20 cellular contexts compared by ENCODE assay signal in genomic region chr3:29195055-29195454, GRCh38.
DNase-seq lines count a peak whose midpoint lies in the region; TF ChIP-seq lines count a peak whose summit lies in the region.
"Had no signal": no experiment of that assay in that cellular context is flagged by ENCODE, and none has a peak within 500 bp of the region (broad histone marks: within the 10 kb centered on the region; RNA-seq: fewer than 3 reads in every experiment).

No MANE protein-coding gene starts in this region.

- intact Hi-C loops in mammary epithelial cell (cut with micrococcal nuclease), result no loop called here
- intact Hi-C loops in testis (cut with DNase I; ENCODE audit: low total_unique reads), result no loop called here
- intact Hi-C loops in activated T-helper 1 cell treated with anti-CD3 and anti-CD28 coated beads, Interleukin-12 subunit alpha, Interleukin-12 subunit beta, Interleukin-2, Interleukin-4 antibody, amounts not matched to agents 30 ng/mL and 10 ng/mL and 1 ng/mL, durations not matched to agents 14 hours and 24 hours and 36 hours (cut with micrococcal nuclease), result no loop called here

- peak overlapping the region; percentile 4 for H3K4me2 ChIP-seq in mammary epithelial cell (ENCODE audit: insufficient read depth, low read depth, low read length)
- H3K4me2 ChIP-seq: BLaER1 had no signal

- no peak overlapping the region for H2AFZ ChIP-seq in mammary epithelial cell (ENCODE audit: low read depth, low read length)

- H4K20me1 ChIP-seq in mammary epithelial cell (ENCODE audit: insufficient read depth, low read length), result no peaks in the 10 kb centered on the region
- H4K20me1 ChIP-seq: BLaER1 had no signal

- dilution Hi-C loops in mammary epithelial cell (cut with HindIII; ENCODE audit: low sequenced_read_pairs), result no loop called here

- TF ChIP-seq CTCF in mammary epithelial cell (conservative IDR thresholded peaks at IDR 0.05 in 1 of 2, IDR thresholded peaks at IDR 0.05 in 1 of 2; ENCODE audit: extremely low read depth in 1 of 2, insufficient read depth in 1 of 2, low read depth in 1 of 2, low read length in 2 of 2), result no peak
- TF ChIP-seq CTCF in coronary artery (IDR thresholded peaks at IDR 0.05), result no peak
- no peak for TF ChIP-seq CTCF in testis (IDR thresholded peaks at IDR 0.05)
- TF ChIP-seq CTCF in brain microvascular endothelial cell (IDR thresholded peaks at IDR 0.05; ENCODE audit: low read depth, low read length, missing control alignments), result no peak

- H3K27ac ChIP-seq in mammary epithelial cell (ENCODE audit: insufficient read depth, low read depth, low read length) (no peak overlapping the region), coronary artery (no peak overlapping the region), testis (no peak overlapping the region), brain microvascular endothelial cell (no peak overlapping the region)
- H3K27ac ChIP-seq: BLaER1, HL-60 had no signal

- H3K27me3 Mint-ChIP-seq in activated T-helper 1 cell treated with anti-CD3 and anti-CD28 coated beads, Interleukin-12 subunit alpha, Interleukin-12 subunit beta, Interleukin-2, Interleukin-4 antibody, amounts not matched to agents 30 ng/mL and 10 ng/mL and 1 ng/mL, durations not matched to agents 14 hours and 24 hours and 36 hours (ENCODE audit: insufficient read depth), result no peaks in the 10 kb centered on the region
- H3K27me3 Mint-ChIP-seq: CD8-positive, alpha-beta memory T cell had no signal

- H3K79me2 ChIP-seq in mammary epithelial cell (ENCODE audit: insufficient read depth, low read length), result no peaks in the 10 kb centered on the region

- in situ Hi-C loops in mammary epithelial cell (cut with MboI; ENCODE audit: low sequenced_read_pairs in 2 of 2), result no loop called here
- in situ Hi-C loops in brain microvascular endothelial cell (cut with HindIII; ENCODE audit: low pct_ligation_motif_present, low sequenced_read_pairs), result no loop called here

- H3K4me3 ChIP-seq in MG63 (no peak overlapping the region), mammary epithelial cell (replicated peaks in 1 of 3; ENCODE audit: insufficient read depth in 1 of 3, low read depth in 2 of 3, low read length in 3 of 3) (no peak overlapping the region), coronary artery (no peak overlapping the region), testis (no peak overlapping the region), brain microvascular endothelial cell (ENCODE audit: low read depth, low read length) (no peak overlapping the region)
- H3K4me3 ChIP-seq: BLaER1 had no signal

- no TSS peak for BruUV-seq in mammary epithelial cell (replicated peaks; lab: Mats Ljungman, UMichigan)

- peaks cover 10% of the 10 kb centered on the region for H3K4me1 ChIP-seq in mammary epithelial cell (ENCODE audit: insufficient read depth, low read length)
- H3K4me1 ChIP-seq in testis, result no peaks in the 10 kb centered on the region
- H3K4me1 ChIP-seq: BLaER1 had no signal

- peaks cover 2% of the 10 kb centered on the region for H3K36me3 Mint-ChIP-seq in activated T-helper 1 cell treated with anti-CD3 and anti-CD28 coated beads, Interleukin-12 subunit alpha, Interleukin-12 subunit beta, Interleukin-2, Interleukin-4 antibody, amounts not matched to agents 30 ng/mL and 10 ng/mL and 1 ng/mL, durations not matched to agents 14 hours and 24 hours and 36 hours (ENCODE audit: low read depth)

- H3K27me3 ChIP-seq in MG63 (no peaks in the 10 kb centered on the region), mammary epithelial cell (ENCODE audit: insufficient read depth, low read length) (no peaks in the 10 kb centered on the region), testis (no peaks in the 10 kb centered on the region), brain microvascular endothelial cell (replicated peaks) (no peaks in the 10 kb centered on the region)
- H3K27me3 ChIP-seq: BLaER1 had no signal

- H3K9me3 ChIP-seq in MG63 (peaks cover 7% of the 10 kb centered on the region), mammary epithelial cell (replicated peaks; ENCODE audit: insufficient read depth, low read length) (no peaks in the 10 kb centered on the region), testis (no peaks in the 10 kb centered on the region)

- 0% methylated on average over 3 of the region's 3 CpGs for WGBS in mammary epithelial cell (ENCODE audit: low coverage, missing lambda C conversion rate)
- WGBS in testis, 2 donors, result 46 to 67% methylated on average over 3 of the region's 3 CpGs

- no peaks in the 10 kb centered on the region for H3K4me1 Mint-ChIP-seq in activated T-helper 1 cell treated with anti-CD3 and anti-CD28 coated beads, Interleukin-12 subunit alpha, Interleukin-12 subunit beta, Interleukin-2, Interleukin-4 antibody, amounts not matched to agents 30 ng/mL and 10 ng/mL and 1 ng/mL, durations not matched to agents 14 hours and 24 hours and 36 hours (ENCODE audit: low read depth)
- H3K4me1 Mint-ChIP-seq: CD8-positive, alpha-beta memory T cell had no signal

- no peak for TF ChIP-seq POLR2A in testis (IDR thresholded peaks at IDR 0.05)

- DNase-seq in ELR (ENCODE audit: low read depth) (peak; percentile 68), MG63 (peak; percentile 72), mammary epithelial cell (peak; percentile 91), iris pigment epithelial cell (ENCODE audit: low read depth) (peak; percentile 86), coronary artery (ENCODE audit: low spot score) (no peak), testis (no peak), brain microvascular endothelial cell (no peak)
- DNase-seq in activated T-helper 1 cell treated with anti-CD3 and anti-CD28 coated beads, Interleukin-12 subunit alpha, Interleukin-12 subunit beta, Interleukin-2, Interleukin-4 antibody, amounts not matched to agents 30 ng/mL and 10 ng/mL and 1 ng/mL, durations not matched to agents 14 hours and 24 hours and 36 hours (ENCODE audit: low spot score), result no peak
- DNase-seq: CD8-positive, alpha-beta memory T cell; DMS79 treated with DMSO at 0.1 percent for 48 hours; GDM1; GOT3; KBM-7; NCI-H1092; NCI-H146; NCI-H2081; NCI-H510A treated with DMSO at 0.1 percent for 48 hours; SHP77 treated with DMSO at 0.1 percent for 48 hours had no signal

- no peak overlapping the region for H3K27ac Mint-ChIP-seq in activated T-helper 1 cell treated with anti-CD3 and anti-CD28 coated beads, Interleukin-12 subunit alpha, Interleukin-12 subunit beta, Interleukin-2, Interleukin-4 antibody, amounts not matched to agents 30 ng/mL and 10 ng/mL and 1 ng/mL, durations not matched to agents 14 hours and 24 hours and 36 hours
- H3K27ac Mint-ChIP-seq: CD8-positive, alpha-beta memory T cell had no signal

- CTCF ChIA-PET in mammary epithelial cell (lab: Charles Lee; ENCODE audit: low non-redundant PET), result no interaction called here

- no peak overlapping the region for H3K4me3 Mint-ChIP-seq in activated T-helper 1 cell treated with anti-CD3 and anti-CD28 coated beads, Interleukin-12 subunit alpha, Interleukin-12 subunit beta, Interleukin-2, Interleukin-4 antibody, amounts not matched to agents 30 ng/mL and 10 ng/mL and 1 ng/mL, durations not matched to agents 14 hours and 24 hours and 36 hours
- H3K4me3 Mint-ChIP-seq: CD8-positive, alpha-beta memory T cell had no signal

- H3K36me3 ChIP-seq in MG63 (no peaks in the 10 kb centered on the region), mammary epithelial cell (ENCODE audit: insufficient read depth, low read length) (no peaks in the 10 kb centered on the region), testis (ENCODE audit: low read depth, missing control alignments) (no peaks in the 10 kb centered on the region), brain microvascular endothelial cell (replicated peaks) (no peaks in the 10 kb centered on the region)
- H3K36me3 ChIP-seq: BLaER1 had no signal

- no peak overlapping the region for H3K9ac ChIP-seq in mammary epithelial cell (ENCODE audit: insufficient read depth, low read length)
- H3K9ac ChIP-seq: BLaER1 had no signal

- H3K9me3 Mint-ChIP-seq in activated T-helper 1 cell treated with anti-CD3 and anti-CD28 coated beads, Interleukin-12 subunit alpha, Interleukin-12 subunit beta, Interleukin-2, Interleukin-4 antibody, amounts not matched to agents 30 ng/mL and 10 ng/mL and 1 ng/mL, durations not matched to agents 14 hours and 24 hours and 36 hours, result peaks cover 30% of the 10 kb centered on the region

Comparison
In these comparisons a context has a peak if more than half of its experiments do, and no peak if none do; other contexts are left out.
1. DNase-seq: peak in ELR (single experiment), MG63 (single experiment), mammary epithelial cell (single experiment) and iris pigment epithelial cell (single experiment); none in coronary artery (single experiment), testis (single experiment), brain microvascular endothelial cell (single experiment) and activated T-helper 1 cell treated with anti-CD3 and anti-CD28 coated beads, Interleukin-12 subunit alpha, Interleukin-12 subunit beta, Interleukin-2, Interleukin-4 antibody, amounts not matched to agents 30 ng/mL and 10 ng/mL and 1 ng/mL, durations not matched to agents 14 hours and 24 hours and 36 hours (single experiment).